1 cellular context compared by ENCODE assay signal in the genomic region with DNA sequence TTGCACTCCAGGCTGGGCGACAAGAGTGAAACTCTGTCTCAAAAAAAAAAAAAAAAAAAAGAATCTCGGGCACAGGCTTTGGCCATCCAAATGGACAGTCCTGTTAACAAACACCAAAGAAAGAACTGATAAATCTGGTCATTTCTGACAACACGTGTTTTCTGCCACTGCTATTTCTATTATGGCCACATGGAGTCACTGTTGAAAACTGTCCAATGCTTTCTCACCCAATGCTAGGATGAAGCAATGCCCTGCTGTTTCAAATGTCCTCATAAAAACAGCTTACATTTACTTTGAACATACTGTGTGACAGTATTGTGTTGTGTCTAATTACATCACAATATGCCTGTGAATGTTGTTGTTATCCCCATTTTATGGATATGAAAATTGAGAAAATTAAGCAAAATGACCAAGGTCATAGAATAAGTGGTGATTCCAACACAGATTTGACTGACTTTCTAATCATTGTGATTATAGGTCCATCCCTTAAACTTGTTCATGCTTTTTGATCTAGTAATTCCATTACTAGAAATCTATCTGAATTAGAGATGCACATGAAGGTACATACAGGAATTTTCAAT.
TF ChIP-seq lines count a peak whose summit lies in the region.

No MANE protein-coding gene starts in this region.

TF ChIP-seq in GM12878, 131 proteins besides CTCF, POLR2A, EP300 and RAD21 (continued from another document):
- TF ChIP-seq, protein P1, sequence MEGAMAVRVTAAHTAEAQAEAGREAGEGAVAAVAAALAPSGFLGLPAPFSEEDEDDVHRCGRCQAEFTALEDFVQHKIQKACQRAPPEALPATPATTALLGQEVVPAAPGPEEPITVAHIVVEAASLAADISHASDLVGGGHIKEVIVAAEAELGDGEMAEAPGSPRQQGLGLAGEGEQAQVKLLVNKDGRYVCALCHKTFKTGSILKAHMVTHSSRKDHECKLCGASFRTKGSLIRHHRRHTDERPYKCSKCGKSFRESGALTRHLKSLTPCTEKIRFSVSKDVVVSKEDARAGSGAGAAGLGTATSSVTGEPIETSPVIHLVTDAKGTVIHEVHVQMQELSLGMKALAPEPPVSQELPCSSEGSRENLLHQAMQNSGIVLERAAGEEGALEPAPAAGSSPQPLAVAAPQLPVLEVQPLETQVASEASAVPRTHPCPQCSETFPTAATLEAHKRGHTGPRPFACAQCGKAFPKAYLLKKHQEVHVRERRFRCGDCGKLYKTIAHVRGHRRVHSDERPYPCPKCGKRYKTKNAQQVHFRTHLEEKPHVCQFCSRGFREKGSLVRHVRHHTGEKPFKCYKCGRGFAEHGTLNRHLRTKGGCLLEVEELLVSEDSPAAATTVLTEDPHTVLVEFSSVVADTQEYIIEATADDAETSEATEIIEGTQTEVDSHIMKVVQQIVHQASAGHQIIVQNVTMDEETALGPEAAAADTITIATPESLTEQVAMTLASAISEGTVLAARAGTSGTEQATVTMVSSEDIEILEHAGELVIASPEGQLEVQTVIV (IDR thresholded peaks at IDR 0.05; ENCODE audit: borderline replicate concordance, partially characterized antibody), result no peak
- 0 out of 2 replicates have a peak, but pooled peaks have one; percentile 42 for TF ChIP-seq SMARCA5 (IDR thresholded peaks at IDR 0.05)
- TF ChIP-seq RAD51 (IDR thresholded peaks at IDR 0.05), result peak; percentile 29; the same call in 1 of the 2 replicates
- TF ChIP-seq, protein P2, sequence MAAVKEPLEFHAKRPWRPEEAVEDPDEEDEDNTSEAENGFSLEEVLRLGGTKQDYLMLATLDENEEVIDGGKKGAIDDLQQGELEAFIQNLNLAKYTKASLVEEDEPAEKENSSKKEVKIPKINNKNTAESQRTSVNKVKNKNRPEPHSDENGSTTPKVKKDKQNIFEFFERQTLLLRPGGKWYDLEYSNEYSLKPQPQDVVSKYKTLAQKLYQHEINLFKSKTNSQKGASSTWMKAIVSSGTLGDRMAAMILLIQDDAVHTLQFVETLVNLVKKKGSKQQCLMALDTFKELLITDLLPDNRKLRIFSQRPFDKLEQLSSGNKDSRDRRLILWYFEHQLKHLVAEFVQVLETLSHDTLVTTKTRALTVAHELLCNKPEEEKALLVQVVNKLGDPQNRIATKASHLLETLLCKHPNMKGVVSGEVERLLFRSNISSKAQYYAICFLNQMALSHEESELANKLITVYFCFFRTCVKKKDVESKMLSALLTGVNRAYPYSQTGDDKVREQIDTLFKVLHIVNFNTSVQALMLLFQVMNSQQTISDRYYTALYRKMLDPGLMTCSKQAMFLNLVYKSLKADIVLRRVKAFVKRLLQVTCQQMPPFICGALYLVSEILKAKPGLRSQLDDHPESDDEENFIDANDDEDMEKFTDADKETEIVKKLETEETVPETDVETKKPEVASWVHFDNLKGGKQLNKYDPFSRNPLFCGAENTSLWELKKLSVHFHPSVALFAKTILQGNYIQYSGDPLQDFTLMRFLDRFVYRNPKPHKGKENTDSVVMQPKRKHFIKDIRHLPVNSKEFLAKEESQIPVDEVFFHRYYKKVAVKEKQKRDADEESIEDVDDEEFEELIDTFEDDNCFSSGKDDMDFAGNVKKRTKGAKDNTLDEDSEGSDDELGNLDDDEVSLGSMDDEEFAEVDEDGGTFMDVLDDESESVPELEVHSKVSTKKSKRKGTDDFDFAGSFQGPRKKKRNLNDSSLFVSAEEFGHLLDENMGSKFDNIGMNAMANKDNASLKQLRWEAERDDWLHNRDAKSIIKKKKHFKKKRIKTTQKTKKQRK (IDR thresholded peaks at IDR 0.05; ENCODE audit: low read depth, low read length), result no peak
- TF ChIP-seq, protein P3, sequence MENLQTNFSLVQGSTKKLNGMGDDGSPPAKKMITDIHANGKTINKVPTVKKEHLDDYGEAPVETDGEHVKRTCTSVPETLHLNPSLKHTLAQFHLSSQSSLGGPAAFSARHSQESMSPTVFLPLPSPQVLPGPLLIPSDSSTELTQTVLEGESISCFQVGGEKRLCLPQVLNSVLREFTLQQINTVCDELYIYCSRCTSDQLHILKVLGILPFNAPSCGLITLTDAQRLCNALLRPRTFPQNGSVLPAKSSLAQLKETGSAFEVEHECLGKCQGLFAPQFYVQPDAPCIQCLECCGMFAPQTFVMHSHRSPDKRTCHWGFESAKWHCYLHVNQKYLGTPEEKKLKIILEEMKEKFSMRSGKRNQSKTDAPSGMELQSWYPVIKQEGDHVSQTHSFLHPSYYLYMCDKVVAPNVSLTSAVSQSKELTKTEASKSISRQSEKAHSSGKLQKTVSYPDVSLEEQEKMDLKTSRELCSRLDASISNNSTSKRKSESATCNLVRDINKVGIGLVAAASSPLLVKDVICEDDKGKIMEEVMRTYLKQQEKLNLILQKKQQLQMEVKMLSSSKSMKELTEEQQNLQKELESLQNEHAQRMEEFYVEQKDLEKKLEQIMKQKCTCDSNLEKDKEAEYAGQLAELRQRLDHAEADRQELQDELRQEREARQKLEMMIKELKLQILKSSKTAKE (IDR thresholded peaks at IDR 0.05; ENCODE audit: low read depth, poor library complexity, severe bottlenecking), result peak; percentile 21
- no peak for TF ChIP-seq PML (IDR thresholded peaks at IDR 0.05; ENCODE audit: low read length)
- no peak for TF ChIP-seq TARDBP (IDR thresholded peaks at IDR 0.05; ENCODE audit: borderline replicate concordance)
- no peak for TF ChIP-seq KAT2A (conservative IDR thresholded peaks at IDR 0.05; ENCODE audit: control insufficient read depth, low read depth, low read length)
- peak; percentile 27 to 59; a peak in 2 of 4 replicates for TF ChIP-seq BHLHE40 (IDR thresholded peaks at IDR 0.05; ENCODE audit: borderline replicate concordance in 1 of 2, low read depth in 2 of 2, low read length in 1 of 2)
- no peak for TF ChIP-seq SUPT20H (IDR thresholded peaks at IDR 0.05; ENCODE audit: borderline replicate concordance, control insufficient read depth, low read depth, low read length)
- peak in 1 of 2 experiments; percentile 77; a peak in 1 of 4 replicates for TF ChIP-seq CEBPB (IDR thresholded peaks at IDR 0.05; ENCODE audit: borderline replicate concordance in 1 of 2, low read depth in 2 of 2, low read length in 2 of 2)
- no peak for TF ChIP-seq ESRRA (IDR thresholded peaks at IDR 0.05; ENCODE audit: low read length)
- TF ChIP-seq, protein P4, sequence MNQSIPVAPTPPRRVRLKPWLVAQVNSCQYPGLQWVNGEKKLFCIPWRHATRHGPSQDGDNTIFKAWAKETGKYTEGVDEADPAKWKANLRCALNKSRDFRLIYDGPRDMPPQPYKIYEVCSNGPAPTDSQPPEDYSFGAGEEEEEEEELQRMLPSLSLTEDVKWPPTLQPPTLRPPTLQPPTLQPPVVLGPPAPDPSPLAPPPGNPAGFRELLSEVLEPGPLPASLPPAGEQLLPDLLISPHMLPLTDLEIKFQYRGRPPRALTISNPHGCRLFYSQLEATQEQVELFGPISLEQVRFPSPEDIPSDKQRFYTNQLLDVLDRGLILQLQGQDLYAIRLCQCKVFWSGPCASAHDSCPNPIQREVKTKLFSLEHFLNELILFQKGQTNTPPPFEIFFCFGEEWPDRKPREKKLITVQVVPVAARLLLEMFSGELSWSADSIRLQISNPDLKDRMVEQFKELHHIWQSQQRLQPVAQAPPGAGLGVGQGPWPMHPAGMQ (IDR thresholded peaks at IDR 0.05; ENCODE audit: borderline replicate concordance), result no peak
- no peak for TF ChIP-seq MEF2B (IDR thresholded peaks at IDR 0.05; ENCODE audit: partially characterized antibody, poor library complexity, severe bottlenecking)
- TF ChIP-seq CHD2 (IDR thresholded peaks at IDR 0.05; ENCODE audit: borderline replicate concordance, low read depth, low read length), result no peak
- TF ChIP-seq ZNF24 (IDR thresholded peaks at IDR 0.05), result peak; percentile 75
- TF ChIP-seq SMC3 (IDR thresholded peaks at IDR 0.05; ENCODE audit: borderline replicate concordance, low read length), result peak; percentile 94
- TF ChIP-seq MEF2A (IDR thresholded peaks at IDR 0.05; ENCODE audit: insufficient read depth, low read depth, low read length), result 0 out of 2 replicates have a peak, but pooled peaks have one; percentile 44
TF ChIP-seq in GM12878: peak in this region for 10.
